In the genomic region with DNA sequence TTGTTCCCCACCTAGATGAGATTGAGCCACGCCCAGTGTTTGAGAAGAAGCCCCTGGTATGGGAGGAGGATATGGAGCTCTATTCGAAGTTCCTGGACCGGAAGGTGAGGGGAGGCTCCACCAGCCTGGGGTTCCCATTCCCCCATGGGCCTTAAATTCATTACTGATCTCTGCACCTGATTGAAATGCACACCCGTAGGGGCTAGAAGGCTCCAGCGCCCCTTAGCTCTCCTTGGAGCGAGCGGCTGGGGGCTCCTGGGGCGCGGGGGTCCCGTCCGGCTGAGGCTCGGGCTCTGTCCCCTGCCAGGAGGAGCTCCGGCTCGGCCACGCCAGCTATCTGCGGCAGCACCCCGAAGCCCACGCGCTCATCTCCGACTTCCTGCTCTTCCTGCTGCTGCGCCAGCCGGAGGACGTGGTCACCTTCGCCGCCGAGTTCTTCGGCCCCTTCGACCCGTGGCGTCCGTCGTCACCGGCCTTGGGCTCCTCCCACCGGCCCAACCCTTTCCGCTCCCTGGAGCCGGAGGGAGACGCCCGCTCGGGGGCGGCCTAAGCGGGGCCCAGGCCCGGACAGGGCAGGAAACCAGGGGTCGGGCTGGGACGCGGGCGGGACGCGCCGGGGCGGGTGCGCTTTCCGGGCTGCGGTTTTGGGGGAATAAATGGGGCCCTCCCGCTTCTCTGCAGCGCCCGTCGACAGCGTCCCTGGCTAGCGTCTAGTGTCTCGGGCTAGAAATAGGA, we compare ENCODE assay signal across 8 cellular contexts. TPM values are rescaled to one million over a fixed set of nuclear protein-coding genes. Genes with fewer than 3 reads are reported as not detected.
DNase-seq lines count a peak whose midpoint lies in the region; ATAC-seq and TF ChIP-seq lines count a peak whose summit lies in the region.

No MANE protein-coding gene starts in this region.

- WGBS in mesodermal cell (ENCODE audit: insufficient coverage in 2 of 2), 2 experiments, result 12 to 21% methylated on average over 35 to 57 of the region's 60 CpGs

- DNase-seq in EH (ENCODE audit: low read depth) (peak; percentile 84), M059J (ENCODE audit: low read depth) (peak; percentile 49), H4 (ENCODE audit: low spot score) (no peak)
- DNase-seq in activated CD8-positive, alpha-beta T cell treated with anti-CD3 and anti-CD28 coated beads for 36 hours, result peak; percentile 82
- peak; percentile 49 for DNase-seq in effector CD8-positive, alpha-beta T cell (lab: John Stamatoyannopoulos, UW)
- DNase-seq in stimulated activated CD8-positive, alpha-beta memory T cell treated with anti-CD3 and anti-CD28 coated beads, Interleukin-15, amount 100 ng/mL, for 4 hours (ENCODE audit: low read depth in 2 of 2), result peak; percentile 28 to 57

- CTCF ChIA-PET in activated CD8-positive, alpha-beta T cell treated with anti-CD3 and anti-CD28 coated beads for 36 hours (lab: Charles Lee), result interaction anchor here (0.8 to 1.4 kb wide), 4 partner anchors 11 to 77 kb away, joined by 3 to 5 read pairs (median 4); a partner anchor contains a TSS

- peak overlapping the region; percentile 66 for H3K4me3 Mint-ChIP-seq in activated CD8-positive, alpha-beta T cell treated with anti-CD3 and anti-CD28 coated beads for 36 hours

- peaks cover 7% of the 10 kb centered on the region for H3K9me3 ChIP-seq in mesodermal cell (ENCODE audit: control insufficient read depth, low read length)

- intact Hi-C loops in activated CD8-positive, alpha-beta T cell treated with anti-CD3 and anti-CD28 coated beads for 36 hours (cut with micrococcal nuclease), result no loop called here

- peaks cover 16% of the 10 kb centered on the region for H3K4me1 Mint-ChIP-seq in activated CD8-positive, alpha-beta T cell treated with anti-CD3 and anti-CD28 coated beads for 36 hours (ENCODE audit: low read depth)

- no peaks in the 10 kb centered on the region for H3K36me3 Mint-ChIP-seq in activated CD8-positive, alpha-beta T cell treated with anti-CD3 and anti-CD28 coated beads for 36 hours (ENCODE audit: low read depth)

- TF ChIP-seq CTCF in activated CD8-positive, alpha-beta T cell treated with anti-CD3 and anti-CD28 coated beads for 36 hours (IDR thresholded peaks at IDR 0.05), result no peak

- peak overlapping the region; percentile 23 for H3K27ac ChIP-seq in mesodermal cell (ENCODE audit: low read depth, low read length, severe bottlenecking)

- peak overlapping the region; percentile 39 for H3K4me3 ChIP-seq in mesodermal cell (ENCODE audit: extremely low read depth, insufficient read depth, low read length, poor library complexity, severe bottlenecking)

- peak overlapping the region; percentile 80 for H3K27ac Mint-ChIP-seq in activated CD8-positive, alpha-beta T cell treated with anti-CD3 and anti-CD28 coated beads for 36 hours

- H3K27me3 Mint-ChIP-seq in activated CD8-positive, alpha-beta T cell treated with anti-CD3 and anti-CD28 coated beads for 36 hours, result peaks cover 1% of the 10 kb centered on the region

- H3K4me1 ChIP-seq in mesodermal cell (ENCODE audit: control insufficient read depth, insufficient read depth, low read length, poor library complexity, severe bottlenecking), result no peaks in the 10 kb centered on the region

- H3K36me3 ChIP-seq in mesodermal cell (ENCODE audit: control insufficient read depth, insufficient read depth, low read length), result no peaks in the 10 kb centered on the region

- POLR2A ChIA-PET in activated CD8-positive, alpha-beta T cell treated with anti-CD3 and anti-CD28 coated beads for 36 hours (lab: Charles Lee), result no interaction called here

- no peaks in the 10 kb centered on the region for H3K9me3 Mint-ChIP-seq in activated CD8-positive, alpha-beta T cell treated with anti-CD3 and anti-CD28 coated beads for 36 hours

- ATAC-seq in GM21723 (IDR thresholded peaks at IDR 0.05; ENCODE audit: unreplicated experiment), result peak; percentile 99
- ATAC-seq in activated CD8-positive, alpha-beta T cell treated with anti-CD3 and anti-CD28 coated beads for 36 hours, result peak; percentile 96

RNA-seq across cellular contexts. Expression of a gene that starts 10.9 kb away (rescaled TPM):
- total RNA-seq in M059J (2014; rRNA removed; shearing (Covaris generic)), result not detected in 2 replicates
- total RNA-seq in activated CD8-positive, alpha-beta T cell treated with anti-CD3 and anti-CD28 coated beads for 36 hours, result not detected
- not detected for polyA plus RNA-seq in mesodermal cell (2013, experiment 1 of 2)
- polyA plus RNA-seq in mesodermal cell (2013, experiment 2 of 2), result 0.30 TPM
- not detected in 2 replicates for total RNA-seq in H4 (2014; rRNA removed; shearing (Covaris generic))

RNA-seq across cellular contexts. Expression of a gene that starts 14.5 kb away (rescaled TPM):
- 0.02 and 0.07 TPM in 2 replicates for total RNA-seq in M059J (2014; rRNA removed; shearing (Covaris generic))
- total RNA-seq in activated CD8-positive, alpha-beta T cell treated with anti-CD3 and anti-CD28 coated beads for 36 hours, result under 1 TPM; 0.13 to 0.23 TPM
- not detected for polyA plus RNA-seq in mesodermal cell (2013, experiment 1 of 2)
- polyA plus RNA-seq in mesodermal cell (2013, experiment 2 of 2), result 0.10 TPM
- 0.04 and 0.10 TPM in 2 replicates for total RNA-seq in H4 (2014; rRNA removed; shearing (Covaris generic))

RNA-seq across cellular contexts. Expression of a gene that starts 32.1 kb away (rescaled TPM):
- total RNA-seq in M059J (2014; rRNA removed; shearing (Covaris generic)), result 31.6 and 37.8 TPM in 2 replicates
- 10 to 100 TPM; 85.8 to 94.7 TPM for total RNA-seq in activated CD8-positive, alpha-beta T cell treated with anti-CD3 and anti-CD28 coated beads for 36 hours
- 49.6 TPM for polyA plus RNA-seq in mesodermal cell (2013, experiment 1 of 2)
- polyA plus RNA-seq in mesodermal cell (2013, experiment 2 of 2), result 48.4 TPM
- total RNA-seq in H4 (2014; rRNA removed; shearing (Covaris generic)), result 19.7 and 34.1 TPM in 2 replicates

RNA-seq across cellular contexts. Expression of a gene that starts 51.3 kb away (rescaled TPM):
- not detected in 2 replicates for total RNA-seq in M059J (2014; rRNA removed; shearing (Covaris generic))
- total RNA-seq in activated CD8-positive, alpha-beta T cell treated with anti-CD3 and anti-CD28 coated beads for 36 hours, result not detected
- not detected for polyA plus RNA-seq in mesodermal cell (2013, experiment 1 of 2)
- not detected for polyA plus RNA-seq in mesodermal cell (2013, experiment 2 of 2)
- total RNA-seq in H4 (2014; rRNA removed; shearing (Covaris generic)), result not detected in 2 replicates
